In genomic region chr3:78506581-78507195, GRCh38 we compare ENCODE assay signal across 12 cellular contexts.
DNase-seq lines count a peak whose midpoint lies in the region; ATAC-seq lines count a peak whose summit lies in the region.
"Had no signal": no experiment of that assay in that cellular context is flagged by ENCODE, and none has a peak within 500 bp of the region (broad histone marks: within the 10 kb centered on the region; RNA-seq: fewer than 3 reads in every experiment).

No MANE protein-coding gene starts in this region.

- H3K4me3 Mint-ChIP-seq in stimulated activated memory B cell treated with anti-CD40 and anti-IgM and Interleukin-4, amounts not matched to agents 10 μg/mL and 1 μg/mL and 100 μg/mL, for 72 hours: no peak overlapping the region

- peak; percentile 64 for DNase-seq in Caki2 (ENCODE audit: low read depth)
- peak; percentile 55 for DNase-seq in M059J (ENCODE audit: low read depth)
- DNase-seq in astrocyte of the hippocampus (ENCODE audit: low read depth, low spot score): peak; percentile 52
- peak; percentile 34 for DNase-seq in mesenchymal stem cell
- DNase-seq in activated gamma-delta T cell (lab: John Stamatoyannopoulos, UW): no peak
- DNase-seq: activated CD4-positive, CD25-positive, alpha-beta regulatory T cell treated with anti-CD3 and anti-CD28 coated beads, Interleukin-2, amount 50 U/mL, for 72 hours; gastrocnemius medialis; GDM1; testis had no signal

- no peak overlapping the region for H3K4ac ChIP-seq in mesenchymal stem cell (ENCODE audit: low read depth in 1 of 2, low read length in 2 of 2)

- no peak overlapping the region for H2AFZ ChIP-seq in mesenchymal stem cell (ENCODE audit: low read depth, low read length)

- no peak overlapping the region for H3K4me2 ChIP-seq in mesenchymal stem cell (ENCODE audit: low read length, poor library complexity, severe bottlenecking)

- no peaks in the 10 kb centered on the region for H3K4me1 ChIP-seq in mesenchymal stem cell (ENCODE audit: control insufficient read depth, insufficient read depth, low read depth, low read length)
- H3K4me1 ChIP-seq: gastrocnemius medialis, testis had no signal

- H4K8ac ChIP-seq in mesenchymal stem cell (ENCODE audit: low read length): no peak overlapping the region

- H2BK15ac ChIP-seq in mesenchymal stem cell (ENCODE audit: low read depth, poor library complexity, severe bottlenecking): no peak overlapping the region

- no peaks in the 10 kb centered on the region for H3K27me3 Mint-ChIP-seq in stimulated activated memory B cell treated with anti-CD40 and anti-IgM and Interleukin-4, amounts not matched to agents 10 μg/mL and 1 μg/mL and 100 μg/mL, for 72 hours

- no peak overlapping the region for H3K27ac Mint-ChIP-seq in stimulated activated memory B cell treated with anti-CD40 and anti-IgM and Interleukin-4, amounts not matched to agents 10 μg/mL and 1 μg/mL and 100 μg/mL, for 72 hours

- no peak overlapping the region for H4K91ac ChIP-seq in mesenchymal stem cell (ENCODE audit: low read length)

- H3K9me3 Mint-ChIP-seq in stimulated activated memory B cell treated with anti-CD40 and anti-IgM and Interleukin-4, amounts not matched to agents 10 μg/mL and 1 μg/mL and 100 μg/mL, for 72 hours: peaks cover 4% of the 10 kb centered on the region

- 38% methylated on average over 2 of the region's 2 CpGs for WGBS in mesenchymal stem cell

- no peak for ATAC-seq in stimulated activated memory B cell treated with anti-CD40 and anti-IgM and Interleukin-4, amounts not matched to agents 10 μg/mL and 1 μg/mL and 100 μg/mL, for 72 hours
- ATAC-seq in GM18870 (IDR thresholded peaks at IDR 0.05; ENCODE audit: unreplicated experiment): no peak
- no peak for ATAC-seq in GM19467 (IDR thresholded peaks at IDR 0.05; ENCODE audit: unreplicated experiment)
- ATAC-seq: gastrocnemius medialis had no signal

- H2BK5ac ChIP-seq in mesenchymal stem cell (ENCODE audit: low read depth, low read length, poor library complexity, severe bottlenecking): no peak overlapping the region

- no peak overlapping the region for H3K9ac ChIP-seq in mesenchymal stem cell (ENCODE audit: low read length)

- H2BK12ac ChIP-seq in mesenchymal stem cell (ENCODE audit: low read length in 2 of 2): no peak overlapping the region

- H3K18ac ChIP-seq in mesenchymal stem cell (ENCODE audit: low read depth in 1 of 2, low read length in 2 of 2): peak overlapping the region in 1 of 2 experiments; percentile 57

- no peaks in the 10 kb centered on the region for H3K4me1 Mint-ChIP-seq in stimulated activated memory B cell treated with anti-CD40 and anti-IgM and Interleukin-4, amounts not matched to agents 10 μg/mL and 1 μg/mL and 100 μg/mL, for 72 hours

- no peaks in the 10 kb centered on the region for H3K79me1 ChIP-seq in mesenchymal stem cell (replicated peaks; ENCODE audit: low read length, poor library complexity, severe bottlenecking)

- no peaks in the 10 kb centered on the region for H3K9me3 ChIP-seq in mesenchymal stem cell (ENCODE audit: control insufficient read depth, low read length)
- H3K9me3 ChIP-seq: gastrocnemius medialis, testis had no signal

- H3K27me3 ChIP-seq in mesenchymal stem cell (ENCODE audit: control insufficient read depth in 1 of 2, insufficient read depth in 1 of 2, low read length in 2 of 2): no peaks in the 10 kb centered on the region
- H3K27me3 ChIP-seq: gastrocnemius medialis, testis had no signal

- H2AK5ac ChIP-seq in mesenchymal stem cell (ENCODE audit: low read length, severe bottlenecking): no peak overlapping the region

- in situ Hi-C loops in Caki2 (cut with HindIII; ENCODE audit: low pct_unique_long_range_greater_than_20kb, low sequenced_read_pairs): no loop called here

- H3K36me3 Mint-ChIP-seq in stimulated activated memory B cell treated with anti-CD40 and anti-IgM and Interleukin-4, amounts not matched to agents 10 μg/mL and 1 μg/mL and 100 μg/mL, for 72 hours: no peaks in the 10 kb centered on the region

- no peak overlapping the region for H3K27ac ChIP-seq in mesenchymal stem cell (ENCODE audit: low read length, poor library complexity, severe bottlenecking)
- H3K27ac ChIP-seq: gastrocnemius medialis, testis had no signal

- no peak overlapping the region for H3K4me3 ChIP-seq in mesenchymal stem cell (ENCODE audit: insufficient read depth in 1 of 2, low read depth in 1 of 2, low read length in 2 of 2)
- H3K4me3 ChIP-seq: gastrocnemius medialis, testis had no signal

- H3K14ac ChIP-seq in mesenchymal stem cell (ENCODE audit: low read length in 2 of 2): no peak overlapping the region

- H2BK120ac ChIP-seq in mesenchymal stem cell (ENCODE audit: low read depth, low read length): no peak overlapping the region

- no peak overlapping the region for H3K23ac ChIP-seq in mesenchymal stem cell (ENCODE audit: low read length in 2 of 2)

- H3K36me3 ChIP-seq in mesenchymal stem cell (ENCODE audit: control insufficient read depth in 1 of 2, insufficient read depth in 2 of 2, low read depth in 1 of 2, low read length in 2 of 2): no peaks in the 10 kb centered on the region
- H3K36me3 ChIP-seq: gastrocnemius medialis had no signal
